In genomic region chr1:67686272-67687197, GRCh38 we compare ENCODE assay signal across 1 cellular context.
TF ChIP-seq lines count a peak whose summit lies in the region.

No MANE protein-coding gene starts in this region.

TF ChIP-seq in HepG2, 621 proteins besides CTCF, POLR2A, EP300 and RAD21 (continued from another document and continues in another):
- TF ChIP-seq HMGXB4 (CRISPR knock-in tag; IDR thresholded peaks at IDR 0.05; ENCODE audit: borderline replicate concordance in 1 of 2, low read depth in 1 of 2) (no peak), ZNF30 (CRISPR knock-in tag; IDR thresholded peaks at IDR 0.05) (no peak), ZNF329 (CRISPR knock-in tag; IDR thresholded peaks at IDR 0.05; ENCODE audit: low read depth) (no peak; the same call in 1 of the 2 replicates), SNAPC2 (CRISPR knock-in tag; IDR thresholded peaks at IDR 0.05) (no peak), AGO2 (optimal IDR thresholded peaks at IDR 0.05; ENCODE audit: low read depth, low read length) (peak; percentile 98), JUN (CRISPR knock-in tag; IDR thresholded peaks at IDR 0.05) (no peak), DNMT1 (CRISPR knock-in tag; IDR thresholded peaks at IDR 0.05) (no peak), ZFP41 (CRISPR knock-in tag; IDR thresholded peaks at IDR 0.05; ENCODE audit: borderline replicate concordance) (no peak), WIZ (CRISPR knock-in tag; IDR thresholded peaks at IDR 0.05) (no peak), ZNF432 (CRISPR knock-in tag; IDR thresholded peaks at IDR 0.05; ENCODE audit: borderline replicate concordance) (no peak), ZNF275 (CRISPR knock-in tag; IDR thresholded peaks at IDR 0.05; ENCODE audit: borderline replicate concordance) (no peak), DDIT3 (CRISPR knock-in tag; IDR thresholded peaks at IDR 0.05) (no peak), TOPORS (CRISPR knock-in tag; IDR thresholded peaks at IDR 0.05) (no peak), HES4 (CRISPR knock-in tag; IDR thresholded peaks at IDR 0.05; ENCODE audit: borderline replicate concordance) (peak; percentile 6; the same call in 1 of the 2 replicates), FOXP1 (IDR thresholded peaks at IDR 0.05) (no peak), FOXP1 (CRISPR knock-in tag; IDR thresholded peaks at IDR 0.05) (no peak), YY1 (IDR thresholded peaks at IDR 0.05; ENCODE audit: insufficient read depth, insufficient replicate concordance, low read depth, low read length) (peak; percentile 46), HINFP (CRISPR knock-in tag; IDR thresholded peaks at IDR 0.05; ENCODE audit: low read depth) (no peak), MZF1 (CRISPR knock-in tag; IDR thresholded peaks at IDR 0.05; ENCODE audit: borderline replicate concordance) (0 out of 2 replicates have a peak, but pooled peaks have one; percentile 20), FOSL1 (CRISPR knock-in tag; IDR thresholded peaks at IDR 0.05; ENCODE audit: borderline replicate concordance) (no peak), SETDB1 (CRISPR knock-in tag; IDR thresholded peaks at IDR 0.05; ENCODE audit: borderline replicate concordance) (no peak), ZNF674 (CRISPR knock-in tag; IDR thresholded peaks at IDR 0.05; ENCODE audit: low read depth) (no peak), HDAC2 (CRISPR knock-in tag; IDR thresholded peaks at IDR 0.05) (peak; percentile 67), RBAK (CRISPR knock-in tag; IDR thresholded peaks at IDR 0.05) (no peak), ZNF460 (CRISPR knock-in tag; IDR thresholded peaks at IDR 0.05; ENCODE audit: borderline replicate concordance) (no peak), ZNF713 (CRISPR knock-in tag; IDR thresholded peaks at IDR 0.05) (no peak), AGO1 (IDR thresholded peaks at IDR 0.05; ENCODE audit: low read depth, low read length, poor library complexity, severe bottlenecking) (peak; percentile 89), NFYC (CRISPR knock-in tag; IDR thresholded peaks at IDR 0.05) (no peak), ZNF615 (CRISPR knock-in tag; IDR thresholded peaks at IDR 0.05; ENCODE audit: borderline replicate concordance) (no peak), NR3C1 (CRISPR knock-in tag; IDR thresholded peaks at IDR 0.05) (no peak), ZNF660 (CRISPR knock-in tag; IDR thresholded peaks at IDR 0.05; ENCODE audit: borderline replicate concordance, low read depth) (no peak), TEAD2 (CRISPR knock-in tag; IDR thresholded peaks at IDR 0.05) (no peak), SKI (IDR thresholded peaks at IDR 0.05; ENCODE audit: partially characterized antibody) (peak; percentile 37), ZFP37 (CRISPR knock-in tag; IDR thresholded peaks at IDR 0.05; ENCODE audit: borderline replicate concordance) (no peak), ZNF20 (CRISPR knock-in tag; IDR thresholded peaks at IDR 0.05) (no peak), STAT6 (CRISPR knock-in tag; IDR thresholded peaks at IDR 0.05; ENCODE audit: borderline replicate concordance) (no peak), HNRNPL (IDR thresholded peaks at IDR 0.05; ENCODE audit: low read depth, low read length) (0 out of 2 replicates have a peak, but pooled peaks have one; percentile 7), ZNF616 (CRISPR knock-in tag; IDR thresholded peaks at IDR 0.05; ENCODE audit: low read depth) (0 out of 2 replicates have a peak, but pooled peaks have one; percentile 43), MXI1 (IDR thresholded peaks at IDR 0.05; ENCODE audit: borderline replicate concordance, low read depth, low read length) (peak; percentile 65; the same call in 1 of the 3 replicates), NFKBIZ (CRISPR knock-in tag; IDR thresholded peaks at IDR 0.05) (no peak), ZFP36L1 (CRISPR knock-in tag; IDR thresholded peaks at IDR 0.05) (no peak), ZNF563 (CRISPR knock-in tag; IDR thresholded peaks at IDR 0.05) (no peak), CREBL2 (CRISPR knock-in tag; IDR thresholded peaks at IDR 0.05; ENCODE audit: borderline replicate concordance) (no peak), PCBP1 (IDR thresholded peaks at IDR 0.05; ENCODE audit: borderline replicate concordance, low read depth, low read length) (no peak), HOXA3 (CRISPR knock-in tag; IDR thresholded peaks at IDR 0.05) (peak; percentile 39; the same call in 1 of the 2 replicates), FOXA3 (CRISPR knock-in tag; IDR thresholded peaks at IDR 0.05) (no peak), ZNF326 (CRISPR knock-in tag; IDR thresholded peaks at IDR 0.05; ENCODE audit: borderline replicate concordance) (no peak), MATR3 (CRISPR knock-in tag; IDR thresholded peaks at IDR 0.05) (no peak), HCFC1 (IDR thresholded peaks at IDR 0.05; ENCODE audit: low read depth, low read length) (no peak), ZNF816 (CRISPR knock-in tag; IDR thresholded peaks at IDR 0.05; ENCODE audit: borderline replicate concordance) (no peak)
- TF ChIP-seq, protein P1, sequence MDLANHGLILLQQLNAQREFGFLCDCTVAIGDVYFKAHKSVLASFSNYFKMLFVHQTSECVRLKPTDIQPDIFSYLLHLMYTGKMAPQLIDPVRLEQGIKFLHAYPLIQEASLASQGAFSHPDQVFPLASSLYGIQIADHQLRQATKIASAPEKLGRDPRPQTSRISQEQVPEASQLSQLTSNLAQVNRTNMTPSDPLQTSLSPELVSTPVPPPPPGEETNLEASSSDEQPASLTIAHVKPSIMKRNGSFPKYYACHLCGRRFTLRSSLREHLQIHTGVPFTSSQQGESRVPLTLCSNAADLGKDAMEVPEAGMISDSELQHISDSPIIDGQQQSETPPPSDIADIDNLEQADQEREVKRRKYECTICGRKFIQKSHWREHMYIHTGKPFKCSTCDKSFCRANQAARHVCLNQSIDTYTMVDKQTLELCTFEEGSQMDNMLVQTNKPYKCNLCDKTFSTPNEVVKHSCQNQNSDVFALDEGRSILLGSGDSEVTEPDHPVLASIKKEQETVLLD (CRISPR knock-in tag; IDR thresholded peaks at IDR 0.05; ENCODE audit: low read depth) = no peak
- TF ChIP-seq, protein P2, sequence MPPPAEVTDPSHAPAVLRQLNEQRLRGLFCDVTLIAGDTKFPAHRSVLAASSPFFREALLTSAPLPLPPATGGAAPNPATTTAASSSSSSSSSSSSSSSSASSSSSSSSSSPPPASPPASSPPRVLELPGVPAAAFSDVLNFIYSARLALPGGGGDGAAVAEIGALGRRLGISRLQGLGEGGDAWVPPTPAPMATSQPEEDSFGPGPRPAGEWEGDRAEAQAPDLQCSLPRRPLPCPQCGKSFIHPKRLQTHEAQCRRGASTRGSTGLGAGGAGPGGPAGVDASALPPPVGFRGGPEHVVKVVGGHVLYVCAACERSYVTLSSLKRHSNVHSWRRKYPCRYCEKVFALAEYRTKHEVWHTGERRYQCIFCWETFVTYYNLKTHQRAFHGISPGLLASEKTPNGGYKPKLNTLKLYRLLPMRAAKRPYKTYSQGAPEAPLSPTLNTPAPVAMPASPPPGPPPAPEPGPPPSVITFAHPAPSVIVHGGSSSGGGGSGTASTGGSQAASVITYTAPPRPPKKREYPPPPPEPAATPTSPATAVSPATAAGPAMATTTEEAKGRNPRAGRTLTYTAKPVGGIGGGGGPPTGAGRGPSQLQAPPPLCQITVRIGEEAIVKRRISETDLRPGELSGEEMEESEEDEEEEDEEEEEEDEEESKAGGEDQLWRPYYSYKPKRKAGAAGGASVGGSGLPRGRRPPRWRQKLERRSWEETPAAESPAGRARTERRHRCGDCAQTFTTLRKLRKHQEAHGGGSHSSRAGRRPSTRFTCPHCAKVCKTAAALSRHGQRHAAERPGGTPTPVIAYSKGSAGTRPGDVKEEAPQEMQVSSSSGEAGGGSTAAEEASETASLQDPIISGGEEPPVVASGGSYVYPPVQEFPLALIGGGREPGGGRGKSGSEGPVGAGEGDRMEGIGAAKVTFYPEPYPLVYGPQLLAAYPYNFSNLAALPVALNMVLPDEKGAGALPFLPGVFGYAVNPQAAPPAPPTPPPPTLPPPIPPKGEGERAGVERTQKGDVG (CRISPR knock-in tag; IDR thresholded peaks at IDR 0.05; ENCODE audit: borderline replicate concordance) = peak; percentile 3; the same call in 1 of the 2 replicates
- TF ChIP-seq, protein P3, sequence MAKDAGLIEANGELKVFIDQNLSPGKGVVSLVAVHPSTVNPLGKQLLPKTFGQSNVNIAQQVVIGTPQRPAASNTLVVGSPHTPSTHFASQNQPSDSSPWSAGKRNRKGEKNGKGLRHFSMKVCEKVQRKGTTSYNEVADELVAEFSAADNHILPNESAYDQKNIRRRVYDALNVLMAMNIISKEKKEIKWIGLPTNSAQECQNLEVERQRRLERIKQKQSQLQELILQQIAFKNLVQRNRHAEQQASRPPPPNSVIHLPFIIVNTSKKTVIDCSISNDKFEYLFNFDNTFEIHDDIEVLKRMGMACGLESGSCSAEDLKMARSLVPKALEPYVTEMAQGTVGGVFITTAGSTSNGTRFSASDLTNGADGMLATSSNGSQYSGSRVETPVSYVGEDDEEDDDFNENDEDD (CRISPR knock-in tag; IDR thresholded peaks at IDR 0.05; ENCODE audit: borderline replicate concordance) = 0 out of 2 replicates have a peak, but pooled peaks have one; percentile 41
- TF ChIP-seq, protein P4, sequence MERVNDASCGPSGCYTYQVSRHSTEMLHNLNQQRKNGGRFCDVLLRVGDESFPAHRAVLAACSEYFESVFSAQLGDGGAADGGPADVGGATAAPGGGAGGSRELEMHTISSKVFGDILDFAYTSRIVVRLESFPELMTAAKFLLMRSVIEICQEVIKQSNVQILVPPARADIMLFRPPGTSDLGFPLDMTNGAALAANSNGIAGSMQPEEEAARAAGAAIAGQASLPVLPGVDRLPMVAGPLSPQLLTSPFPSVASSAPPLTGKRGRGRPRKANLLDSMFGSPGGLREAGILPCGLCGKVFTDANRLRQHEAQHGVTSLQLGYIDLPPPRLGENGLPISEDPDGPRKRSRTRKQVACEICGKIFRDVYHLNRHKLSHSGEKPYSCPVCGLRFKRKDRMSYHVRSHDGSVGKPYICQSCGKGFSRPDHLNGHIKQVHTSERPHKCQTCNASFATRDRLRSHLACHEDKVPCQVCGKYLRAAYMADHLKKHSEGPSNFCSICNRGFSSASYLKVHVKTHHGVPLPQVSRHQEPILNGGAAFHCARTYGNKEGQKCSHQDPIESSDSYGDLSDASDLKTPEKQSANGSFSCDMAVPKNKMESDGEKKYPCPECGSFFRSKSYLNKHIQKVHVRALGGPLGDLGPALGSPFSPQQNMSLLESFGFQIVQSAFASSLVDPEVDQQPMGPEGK (CRISPR knock-in tag; IDR thresholded peaks at IDR 0.05) = peak; percentile 37; the same call in 1 of the 2 replicates
